Comparison of ENCODE assay signal across 1 cellular context in the genomic region with DNA sequence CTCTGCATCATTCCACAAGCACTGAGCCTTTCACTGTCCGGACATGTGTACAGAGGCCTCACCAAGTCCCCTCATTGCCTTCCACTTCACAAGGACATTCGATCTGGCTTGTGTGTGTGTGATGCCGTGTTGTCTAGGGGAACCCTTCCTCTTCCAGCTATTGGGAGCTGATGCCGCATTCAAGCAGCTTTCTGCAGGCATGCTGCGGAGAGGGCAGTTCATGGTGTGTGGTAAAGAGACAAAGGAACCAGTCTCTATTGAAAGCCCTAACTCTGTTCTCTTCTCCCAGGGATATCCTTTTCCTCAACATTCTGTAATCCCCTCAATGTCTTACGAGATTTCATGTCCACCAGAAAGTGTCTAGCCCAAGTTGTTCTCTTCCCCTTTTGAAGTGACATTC.
TF ChIP-seq lines count a peak whose summit lies in the region.

No MANE protein-coding gene starts in this region.

TF ChIP-seq in WTC11, 78 proteins besides CTCF, POLR2A, EP300 and RAD21 (continued from another document):
- TF ChIP-seq, protein P1, sequence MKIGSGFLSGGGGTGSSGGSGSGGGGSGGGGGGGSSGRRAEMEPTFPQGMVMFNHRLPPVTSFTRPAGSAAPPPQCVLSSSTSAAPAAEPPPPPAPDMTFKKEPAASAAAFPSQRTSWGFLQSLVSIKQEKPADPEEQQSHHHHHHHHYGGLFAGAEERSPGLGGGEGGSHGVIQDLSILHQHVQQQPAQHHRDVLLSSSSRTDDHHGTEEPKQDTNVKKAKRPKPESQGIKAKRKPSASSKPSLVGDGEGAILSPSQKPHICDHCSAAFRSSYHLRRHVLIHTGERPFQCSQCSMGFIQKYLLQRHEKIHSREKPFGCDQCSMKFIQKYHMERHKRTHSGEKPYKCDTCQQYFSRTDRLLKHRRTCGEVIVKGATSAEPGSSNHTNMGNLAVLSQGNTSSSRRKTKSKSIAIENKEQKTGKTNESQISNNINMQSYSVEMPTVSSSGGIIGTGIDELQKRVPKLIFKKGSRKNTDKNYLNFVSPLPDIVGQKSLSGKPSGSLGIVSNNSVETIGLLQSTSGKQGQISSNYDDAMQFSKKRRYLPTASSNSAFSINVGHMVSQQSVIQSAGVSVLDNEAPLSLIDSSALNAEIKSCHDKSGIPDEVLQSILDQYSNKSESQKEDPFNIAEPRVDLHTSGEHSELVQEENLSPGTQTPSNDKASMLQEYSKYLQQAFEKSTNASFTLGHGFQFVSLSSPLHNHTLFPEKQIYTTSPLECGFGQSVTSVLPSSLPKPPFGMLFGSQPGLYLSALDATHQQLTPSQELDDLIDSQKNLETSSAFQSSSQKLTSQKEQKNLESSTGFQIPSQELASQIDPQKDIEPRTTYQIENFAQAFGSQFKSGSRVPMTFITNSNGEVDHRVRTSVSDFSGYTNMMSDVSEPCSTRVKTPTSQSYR (CRISPR knock-in tag; IDR thresholded peaks at IDR 0.05): no peak
- TF ChIP-seq, protein P2, sequence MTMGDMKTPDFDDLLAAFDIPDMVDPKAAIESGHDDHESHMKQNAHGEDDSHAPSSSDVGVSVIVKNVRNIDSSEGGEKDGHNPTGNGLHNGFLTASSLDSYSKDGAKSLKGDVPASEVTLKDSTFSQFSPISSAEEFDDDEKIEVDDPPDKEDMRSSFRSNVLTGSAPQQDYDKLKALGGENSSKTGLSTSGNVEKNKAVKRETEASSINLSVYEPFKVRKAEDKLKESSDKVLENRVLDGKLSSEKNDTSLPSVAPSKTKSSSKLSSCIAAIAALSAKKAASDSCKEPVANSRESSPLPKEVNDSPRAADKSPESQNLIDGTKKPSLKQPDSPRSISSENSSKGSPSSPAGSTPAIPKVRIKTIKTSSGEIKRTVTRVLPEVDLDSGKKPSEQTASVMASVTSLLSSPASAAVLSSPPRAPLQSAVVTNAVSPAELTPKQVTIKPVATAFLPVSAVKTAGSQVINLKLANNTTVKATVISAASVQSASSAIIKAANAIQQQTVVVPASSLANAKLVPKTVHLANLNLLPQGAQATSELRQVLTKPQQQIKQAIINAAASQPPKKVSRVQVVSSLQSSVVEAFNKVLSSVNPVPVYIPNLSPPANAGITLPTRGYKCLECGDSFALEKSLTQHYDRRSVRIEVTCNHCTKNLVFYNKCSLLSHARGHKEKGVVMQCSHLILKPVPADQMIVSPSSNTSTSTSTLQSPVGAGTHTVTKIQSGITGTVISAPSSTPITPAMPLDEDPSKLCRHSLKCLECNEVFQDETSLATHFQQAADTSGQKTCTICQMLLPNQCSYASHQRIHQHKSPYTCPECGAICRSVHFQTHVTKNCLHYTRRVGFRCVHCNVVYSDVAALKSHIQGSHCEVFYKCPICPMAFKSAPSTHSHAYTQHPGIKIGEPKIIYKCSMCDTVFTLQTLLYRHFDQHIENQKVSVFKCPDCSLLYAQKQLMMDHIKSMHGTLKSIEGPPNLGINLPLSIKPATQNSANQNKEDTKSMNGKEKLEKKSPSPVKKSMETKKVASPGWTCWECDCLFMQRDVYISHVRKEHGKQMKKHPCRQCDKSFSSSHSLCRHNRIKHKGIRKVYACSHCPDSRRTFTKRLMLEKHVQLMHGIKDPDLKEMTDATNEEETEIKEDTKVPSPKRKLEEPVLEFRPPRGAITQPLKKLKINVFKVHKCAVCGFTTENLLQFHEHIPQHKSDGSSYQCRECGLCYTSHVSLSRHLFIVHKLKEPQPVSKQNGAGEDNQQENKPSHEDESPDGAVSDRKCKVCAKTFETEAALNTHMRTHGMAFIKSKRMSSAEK (CRISPR knock-in tag; IDR thresholded peaks at IDR 0.05; ENCODE audit: borderline replicate concordance): no peak
- TF ChIP-seq EMX1 (CRISPR knock-in tag; IDR thresholded peaks at IDR 0.05): no peak
- no peak for TF ChIP-seq NR1H2 (CRISPR knock-in tag; IDR thresholded peaks at IDR 0.05)
